8 cellular contexts compared by ENCODE assay signal in the genomic region with DNA sequence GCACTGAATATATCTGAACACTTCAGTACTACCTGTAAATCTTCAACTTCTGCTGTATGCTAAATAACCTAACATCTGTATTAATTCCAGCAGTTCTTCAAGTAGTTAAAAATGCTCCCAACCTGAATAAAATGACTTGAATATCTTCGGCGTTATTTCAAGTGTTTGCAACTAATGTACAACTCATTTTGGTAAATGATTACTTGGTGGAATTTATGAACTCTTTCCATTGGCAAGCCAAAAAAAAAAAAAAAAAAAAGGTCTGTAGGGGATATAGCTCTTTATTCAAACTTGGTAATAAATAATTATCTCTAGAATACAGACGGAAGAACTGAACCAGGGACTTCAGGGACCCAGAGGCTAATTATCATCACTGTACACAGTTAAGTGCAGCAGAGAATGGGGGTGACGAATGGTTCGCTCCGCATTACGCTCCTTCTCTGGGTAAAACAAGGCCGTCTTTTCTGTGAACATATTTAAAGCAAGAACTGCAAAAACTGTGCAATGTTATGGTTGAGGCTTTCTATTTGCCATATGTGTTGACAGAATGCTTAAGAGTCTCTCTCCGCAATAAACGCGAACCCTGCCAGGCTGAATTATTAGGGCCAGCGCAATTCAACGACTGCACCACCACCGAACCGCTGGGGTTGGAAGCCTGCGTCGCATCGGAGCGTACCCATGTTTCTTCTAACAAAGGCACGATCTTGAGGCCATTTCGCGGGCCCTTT. TPM values are rescaled to one million over a fixed set of nuclear protein-coding genes. Genes with fewer than 3 reads are reported as not detected.
A peak's percentile ranks its signal among the peaks of the same experiment; 100 is the strongest.
DNase-seq lines count a peak whose midpoint lies in the region; TF ChIP-seq lines count a peak whose summit lies in the region.

No MANE protein-coding gene starts in this region.

- no peaks in the 10 kb centered on the region for H3K27me3 Mint-ChIP-seq in Caco-2 (ENCODE audit: insufficient read depth, unreplicated experiment)

- intact Hi-C loops in Caco-2 (cut with micrococcal nuclease; ENCODE audit: unreplicated experiment), result loop anchor here (1.0 kb wide), 1 partner anchor 182 kb away; no protein-coding TSS in a partner anchor

- CTCF ChIA-PET in Caco-2 (lab: Charles Lee) (no interaction called here), HEK293 (lab: Yijun Ruan, JAX) (no interaction called here)

- POLR2A ChIA-PET in Caco-2 (lab: Charles Lee) (interaction anchor here (0.7 kb wide), 2 partner anchors 10 kb away, joined by 4 read pairs; no protein-coding TSS in a partner anchor), HEK293 (lab: Yijun Ruan, JAX) (interaction anchor here (1.0 to 1.6 kb wide), 5 partner anchors 10 to 202 kb away, joined by 3 to 4 read pairs (median 4); no protein-coding TSS in a partner anchor)

- H3K9me3 Mint-ChIP-seq in Caco-2 (ENCODE audit: unreplicated experiment), result no peaks in the 10 kb centered on the region

- TSS peak; percentile 70 for BruUV-seq in Caco-2 (replicated peaks; lab: Mats Ljungman, UMichigan)

- DNase-seq in Caco-2 (no peak), SK-N-MC (ENCODE audit: low read depth, low spot score) (no peak), fibroblast of the aortic adventitia (ENCODE audit: low read depth) (no peak), pons (ENCODE audit: low spot score) (peak; percentile 76), islet precursor cell (no peak), GM03348 (ENCODE audit: low spot score) (no peak)
- DNase-seq in activated CD4-positive, CD25-positive, alpha-beta regulatory T cell treated with anti-CD3 and anti-CD28 coated beads, Interleukin-2, amount 50 U/mL, for 72 hours, result no peak

- H3K9me3 ChIP-seq in Caco-2 (no peaks in the 10 kb centered on the region), HEK293 (ENCODE audit: control insufficient read depth, insufficient read depth, low read depth, low read length) (no peaks in the 10 kb centered on the region), SK-N-MC (ENCODE audit: low read depth, low read length) (no peaks in the 10 kb centered on the region)

- H3K4me1 ChIP-seq in Caco-2 (peaks cover 47% of the 10 kb centered on the region), HEK293 (ENCODE audit: control insufficient read depth, insufficient read depth, low read length) (peaks cover 3% of the 10 kb centered on the region; the same call in 1 of the 2 replicates)

- peak overlapping the region; percentile 97 for H3K27ac ChIP-seq in HEK293 (ENCODE audit: extremely low read depth, low read depth, low read length)
- peak overlapping the region; percentile 79 for H3K27ac ChIP-seq in SK-N-MC

- H3K27ac Mint-ChIP-seq in Caco-2 (ENCODE audit: unreplicated experiment), result peak overlapping the region; percentile 97

- H3K36me3 ChIP-seq in Caco-2 (ENCODE audit: control insufficient read depth, insufficient read depth, low read length), result no peaks in the 10 kb centered on the region
- H3K36me3 ChIP-seq in HEK293 (ENCODE audit: control insufficient read depth in 2 of 2, insufficient read depth in 1 of 2, low read length in 2 of 2), result no peaks in the 10 kb centered on the region
- no peaks in the 10 kb centered on the region for H3K36me3 ChIP-seq in SK-N-MC (ENCODE audit: insufficient read depth, low read length)

- no peaks in the 10 kb centered on the region for H3K27me3 ChIP-seq in Caco-2 (replicated peaks; ENCODE audit: control insufficient read depth, insufficient read depth, low read length)

- TF ChIP-seq CTCF in Caco-2 (IDR thresholded peaks at IDR 0.05; ENCODE audit: insufficient read depth in 1 of 2, low read depth in 1 of 2, low read length in 1 of 2, severe bottlenecking in 1 of 2, unreplicated experiment in 1 of 2) (no peak), HEK293 (tag by site-specific recombination; IDR thresholded peaks at IDR 0.05) (no peak), fibroblast of the aortic adventitia (IDR thresholded peaks at IDR 0.05; ENCODE audit: insufficient read depth, low read length) (no peak)

- H3K4me3 Mint-ChIP-seq in Caco-2 (ENCODE audit: unreplicated experiment), result peak overlapping the region; percentile 84

- H3K36me3 Mint-ChIP-seq in Caco-2 (ENCODE audit: insufficient read depth, unreplicated experiment), result peaks cover 20% of the 10 kb centered on the region

- H3K4me1 Mint-ChIP-seq in Caco-2 (ENCODE audit: low read depth, unreplicated experiment), result peaks cover 26% of the 10 kb centered on the region

- H3K4me3 ChIP-seq in Caco-2 (ENCODE audit: low read depth, low read length) (peak overlapping the region; percentile 78), HEK293 (ENCODE audit: low read depth, low read length) (peak overlapping the region; percentile 60), SK-N-MC (peak overlapping the region; percentile 81), fibroblast of the aortic adventitia (ENCODE audit: low read depth, low read length) (peak overlapping the region; percentile 82)

- peak overlapping the region; percentile 75 for H3K9ac ChIP-seq in SK-N-MC (ENCODE audit: insufficient read length)

TF ChIP-seq in HEK293, 187 proteins besides CTCF, POLR2A, EP300 and RAD21:
- peak; percentile 99 for TF ChIP-seq PRDM10 (tag by site-specific recombination; IDR thresholded peaks at IDR 0.05)
- peak; percentile 39; the same call in 1 of the 2 replicates for TF ChIP-seq ZBTB20 (tag by site-specific recombination; IDR thresholded peaks at IDR 0.05)
- no peak for TF ChIP-seq ZNF350 (tag by site-specific recombination; IDR thresholded peaks at IDR 0.05)
- no peak for TF ChIP-seq ZNF521 (tag by site-specific recombination; IDR thresholded peaks at IDR 0.05)
- peak; percentile 83; the same call in 1 of the 2 replicates for TF ChIP-seq ZBTB17 (tag by site-specific recombination; IDR thresholded peaks at IDR 0.05)
- peak; percentile 60; the same call in 1 of the 2 replicates for TF ChIP-seq ZNF335 (tag by site-specific recombination; conservative IDR thresholded peaks at IDR 0.05)
- TF ChIP-seq ZNF138 (tag by site-specific recombination; IDR thresholded peaks at IDR 0.05; ENCODE audit: borderline replicate concordance), result no peak

RNA-seq across cellular contexts. Expression of gene ERBIN, which starts 1.8 kb away (rescaled TPM):
- 47.2 and 48.4 TPM in 2 replicates for total RNA-seq in Caco-2 (2022)
- total RNA-seq in fibroblast of the aortic adventitia (ENCODE audit: low replicate concordance), result 96.3 and 120 TPM in 2 replicates
